In the genomic region with DNA sequence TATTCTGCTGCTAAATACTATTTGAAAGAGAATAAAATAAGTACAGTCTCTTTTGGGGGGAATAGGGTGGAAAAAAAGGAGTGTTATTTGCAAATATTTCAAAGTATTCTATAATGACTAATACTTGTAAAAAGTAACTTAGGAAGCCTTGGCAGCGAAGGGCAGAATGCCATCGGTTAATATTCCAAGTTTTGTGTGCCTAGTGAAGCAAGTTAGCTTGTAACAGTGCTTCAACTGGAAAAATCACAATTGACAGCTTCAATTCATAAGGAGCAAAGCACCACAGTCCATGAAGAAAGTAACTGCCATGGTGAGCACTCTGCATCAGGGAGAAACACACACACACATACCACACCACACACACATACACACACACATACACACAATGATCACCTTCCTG, we compare ENCODE assay signal across 1 cellular context.
TF ChIP-seq lines count a peak whose summit lies in the region.

No MANE protein-coding gene starts in this region.

TF ChIP-seq in GM23338, 12 proteins besides CTCF, POLR2A, EP300 and RAD21 (continued from another document):
- TF ChIP-seq, protein P1, sequence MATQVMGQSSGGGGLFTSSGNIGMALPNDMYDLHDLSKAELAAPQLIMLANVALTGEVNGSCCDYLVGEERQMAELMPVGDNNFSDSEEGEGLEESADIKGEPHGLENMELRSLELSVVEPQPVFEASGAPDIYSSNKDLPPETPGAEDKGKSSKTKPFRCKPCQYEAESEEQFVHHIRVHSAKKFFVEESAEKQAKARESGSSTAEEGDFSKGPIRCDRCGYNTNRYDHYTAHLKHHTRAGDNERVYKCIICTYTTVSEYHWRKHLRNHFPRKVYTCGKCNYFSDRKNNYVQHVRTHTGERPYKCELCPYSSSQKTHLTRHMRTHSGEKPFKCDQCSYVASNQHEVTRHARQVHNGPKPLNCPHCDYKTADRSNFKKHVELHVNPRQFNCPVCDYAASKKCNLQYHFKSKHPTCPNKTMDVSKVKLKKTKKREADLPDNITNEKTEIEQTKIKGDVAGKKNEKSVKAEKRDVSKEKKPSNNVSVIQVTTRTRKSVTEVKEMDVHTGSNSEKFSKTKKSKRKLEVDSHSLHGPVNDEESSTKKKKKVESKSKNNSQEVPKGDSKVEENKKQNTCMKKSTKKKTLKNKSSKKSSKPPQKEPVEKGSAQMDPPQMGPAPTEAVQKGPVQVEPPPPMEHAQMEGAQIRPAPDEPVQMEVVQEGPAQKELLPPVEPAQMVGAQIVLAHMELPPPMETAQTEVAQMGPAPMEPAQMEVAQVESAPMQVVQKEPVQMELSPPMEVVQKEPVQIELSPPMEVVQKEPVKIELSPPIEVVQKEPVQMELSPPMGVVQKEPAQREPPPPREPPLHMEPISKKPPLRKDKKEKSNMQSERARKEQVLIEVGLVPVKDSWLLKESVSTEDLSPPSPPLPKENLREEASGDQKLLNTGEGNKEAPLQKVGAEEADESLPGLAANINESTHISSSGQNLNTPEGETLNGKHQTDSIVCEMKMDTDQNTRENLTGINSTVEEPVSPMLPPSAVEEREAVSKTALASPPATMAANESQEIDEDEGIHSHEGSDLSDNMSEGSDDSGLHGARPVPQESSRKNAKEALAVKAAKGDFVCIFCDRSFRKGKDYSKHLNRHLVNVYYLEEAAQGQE (IDR thresholded peaks at IDR 0.05; ENCODE audit: unreplicated experiment) = no peak
